ENCODE assay signal across 10 cellular contexts in genomic region chr12:51911788-51912711, GRCh38. TPM values are rescaled to one million over a fixed set of nuclear protein-coding genes. Genes with fewer than 3 reads are reported as not detected.
DNase-seq lines count a peak whose midpoint lies in the region; ATAC-seq and TF ChIP-seq lines count a peak whose summit lies in the region.
"Had no signal": no experiment of that assay in that cellular context is flagged by ENCODE, and none has a peak within 500 bp of the region (broad histone marks: within the 10 kb centered on the region; RNA-seq: fewer than 3 reads in every experiment).

No MANE protein-coding gene starts in this region.

- H3K9me3 Mint-ChIP-seq in stimulated activated effector memory CD8-positive, alpha-beta T cell treated with anti-CD3 and anti-CD28 coated beads, Interleukin-12 subunit alpha, Interleukin-12 subunit beta, amount 100 ng/mL, for 72 hours, result no peaks in the 10 kb centered on the region
- H3K9me3 Mint-ChIP-seq: activated naive CD4-positive, alpha-beta T cell treated with anti-CD3 and anti-CD28 coated beads for 36 hours had no signal

- H3K27me3 ChIP-seq in colonic mucosa, result no peaks in the 10 kb centered on the region
- peaks cover 12% of the 10 kb centered on the region for H3K27me3 ChIP-seq in lower lobe of right lung (ENCODE audit: low read depth)
- no peaks in the 10 kb centered on the region for H3K27me3 ChIP-seq in aorta (ENCODE audit: control insufficient read depth in 1 of 2, insufficient read depth in 2 of 2, low read length in 1 of 2)

- no peak overlapping the region for H3K4me3 Mint-ChIP-seq in stimulated activated effector memory CD8-positive, alpha-beta T cell treated with anti-CD3 and anti-CD28 coated beads, Interleukin-12 subunit alpha, Interleukin-12 subunit beta, amount 100 ng/mL, for 72 hours
- H3K4me3 Mint-ChIP-seq: activated naive CD4-positive, alpha-beta T cell treated with anti-CD3 and anti-CD28 coated beads for 36 hours had no signal

- H3K27ac ChIP-seq in colonic mucosa (peak overlapping the region; percentile 50), lower lobe of right lung (peak overlapping the region; percentile 92), aorta (ENCODE audit: low read depth in 1 of 2, low read length in 2 of 2) (no peak overlapping the region)

- H3K4me1 ChIP-seq in colonic mucosa (peaks cover 20% of the 10 kb centered on the region), lower lobe of right lung (peaks cover 87% of the 10 kb centered on the region), aorta (ENCODE audit: control insufficient read depth in 1 of 2, insufficient read depth in 2 of 2, low read length in 2 of 2) (no peaks in the 10 kb centered on the region)

- H3K36me3 ChIP-seq in colonic mucosa, result peaks cover 8% of the 10 kb centered on the region
- peaks cover 27% of the 10 kb centered on the region for H3K36me3 ChIP-seq in lower lobe of right lung
- no peaks in the 10 kb centered on the region for H3K36me3 ChIP-seq in aorta (ENCODE audit: control insufficient read depth in 1 of 2, insufficient read depth in 2 of 2, low read length in 1 of 2)

- peak; percentile 85 for DNase-seq in Right ventricle myocardium inferior (ENCODE audit: missing footprints)
- no peak for DNase-seq in cardiac septum (ENCODE audit: low spot score)
- DNase-seq in colonic mucosa, result peak; percentile 73
- peak; percentile 75 for DNase-seq in lower lobe of right lung
- DNase-seq in aorta, result peak; percentile 71 to 78
- no peak for DNase-seq in stimulated activated effector memory CD8-positive, alpha-beta T cell treated with anti-CD3 and anti-CD28 coated beads, Interleukin-12 subunit alpha, Interleukin-12 subunit beta, amount 100 ng/mL, for 72 hours (ENCODE audit: low spot score in 2 of 2)
- DNase-seq: activated naive CD4-positive, alpha-beta T cell treated with anti-CD3 and anti-CD28 coated beads for 36 hours had no signal

- no peak for TF ChIP-seq CTCF in colonic mucosa (IDR thresholded peaks at IDR 0.05)
- no peak for TF ChIP-seq CTCF in lower lobe of right lung (IDR thresholded peaks at IDR 0.05)

- H3K9me3 ChIP-seq in colonic mucosa (no peaks in the 10 kb centered on the region), lower lobe of right lung (no peaks in the 10 kb centered on the region), aorta (ENCODE audit: control insufficient read depth, low read length) (no peaks in the 10 kb centered on the region)

- peak overlapping the region; percentile 1 to 30 for H3K9ac ChIP-seq in colonic mucosa (ENCODE audit: low read depth in 2 of 2, low read length in 2 of 2)

- intact Hi-C loops in Right ventricle myocardium inferior (cut with DNase I) (no loop called here), cardiac septum (cut with DNase I) (no loop called here), colonic mucosa (cut with DNase I) (no loop called here), lower lobe of right lung (cut with DNase I) (loop anchor here (10.0 kb wide), 1 partner anchor 73 kb away; no protein-coding TSS in a partner anchor), aorta (cut with DNase I) (no loop called here)

- ATAC-seq in Right ventricle myocardium inferior (no peak), lower lobe of right lung (peak; percentile 71 to 79), aorta (ENCODE audit: low FRiP score) (peak; percentile 31), GM19351 (IDR thresholded peaks at IDR 0.05; ENCODE audit: unreplicated experiment) (no peak), GM21447 (IDR thresholded peaks at IDR 0.05; ENCODE audit: unreplicated experiment) (no peak)
- ATAC-seq in stimulated activated effector memory CD8-positive, alpha-beta T cell treated with anti-CD3 and anti-CD28 coated beads, Interleukin-12 subunit alpha, Interleukin-12 subunit beta, amount 100 ng/mL, for 72 hours, result no peak

- WGBS in aorta, 2 donors, result 68 to 74% methylated on average over 8 of the region's 8 CpGs

- no peaks in the 10 kb centered on the region for H3K4me1 Mint-ChIP-seq in stimulated activated effector memory CD8-positive, alpha-beta T cell treated with anti-CD3 and anti-CD28 coated beads, Interleukin-12 subunit alpha, Interleukin-12 subunit beta, amount 100 ng/mL, for 72 hours

- H3K36me3 Mint-ChIP-seq in stimulated activated effector memory CD8-positive, alpha-beta T cell treated with anti-CD3 and anti-CD28 coated beads, Interleukin-12 subunit alpha, Interleukin-12 subunit beta, amount 100 ng/mL, for 72 hours, result no peaks in the 10 kb centered on the region

- H3K27ac Mint-ChIP-seq in stimulated activated effector memory CD8-positive, alpha-beta T cell treated with anti-CD3 and anti-CD28 coated beads, Interleukin-12 subunit alpha, Interleukin-12 subunit beta, amount 100 ng/mL, for 72 hours, result no peak overlapping the region
- H3K27ac Mint-ChIP-seq: activated naive CD4-positive, alpha-beta T cell treated with anti-CD3 and anti-CD28 coated beads for 36 hours had no signal

- peak overlapping the region; percentile 4 for H3K4me3 ChIP-seq in colonic mucosa
- peak overlapping the region; percentile 65 for H3K4me3 ChIP-seq in lower lobe of right lung
- H3K4me3 ChIP-seq in aorta (ENCODE audit: low read length in 2 of 2), result no peak overlapping the region

RNA-seq across cellular contexts. Expression of gene ACVRL1, which starts 4.7 kb away (rescaled TPM):
- total RNA-seq in Right ventricle myocardium inferior (49.6 TPM), cardiac septum (31.1 TPM), colonic mucosa (100 to 1,000 TPM; 121 to 162 TPM), lower lobe of right lung (242 TPM), aorta (10 to 100 TPM; 53.6 to 96.9 TPM)
- polyA plus RNA-seq in aorta, result 10 to 100 TPM in 1 of 2 donors, 1 to 10 TPM in 1; 3.4 to 13.5 TPM
- total RNA-seq: activated naive CD4-positive, alpha-beta T cell treated with anti-CD3 and anti-CD28 coated beads for 36 hours; T-helper 1 cell treated with Interleukin-12 subunit alpha and Interleukin-12 subunit beta and Interleukin-4 antibody, amounts not matched to agents 30 ng/mL and 1 ng/mL, for 36 hours had no signal

RNA-seq across cellular contexts. Expression of gene ANKRD33, which starts 24.1 kb away (rescaled TPM):
- total RNA-seq in Right ventricle myocardium inferior (not detected), cardiac septum (not detected), colonic mucosa (not detected), lower lobe of right lung (not detected), aorta (under 1 TPM in 1 of 2 donors, not detected in 1; 0.54 TPM)
- not detected for polyA plus RNA-seq in aorta
- total RNA-seq: activated naive CD4-positive, alpha-beta T cell treated with anti-CD3 and anti-CD28 coated beads for 36 hours; T-helper 1 cell treated with Interleukin-12 subunit alpha and Interleukin-12 subunit beta and Interleukin-4 antibody, amounts not matched to agents 30 ng/mL and 1 ng/mL, for 36 hours had no signal

RNA-seq across cellular contexts. Expression of gene ACVR1B, which starts 39.4 kb away (rescaled TPM):
- 10.8 TPM for total RNA-seq in Right ventricle myocardium inferior
- total RNA-seq in cardiac septum, result 9.3 TPM
- 10 to 100 TPM; 56.0 to 63.0 TPM for total RNA-seq in colonic mucosa
- 34.9 TPM for total RNA-seq in lower lobe of right lung
- 10 to 100 TPM; 24.0 to 24.5 TPM for total RNA-seq in aorta
- polyA plus RNA-seq in aorta, result 1 to 10 TPM; 2.3 to 6.9 TPM

Comparison
In these comparisons a context has a peak if more than half of its experiments do, and no peak if none do; other contexts are left out.
1. DNase-seq: peak in Right ventricle myocardium inferior (single experiment), colonic mucosa (single experiment), lower lobe of right lung (single experiment) and aorta (2 of 2); none in cardiac septum (single experiment) and stimulated activated effector memory CD8-positive, alpha-beta T cell treated with anti-CD3 and anti-CD28 coated beads, Interleukin-12 subunit alpha, Interleukin-12 subunit beta, amount 100 ng/mL, for 72 hours (0 of 2).
2. ATAC-seq: peak in lower lobe of right lung (2 of 2) and aorta (single experiment); none in Right ventricle myocardium inferior (single experiment), GM19351 (single experiment), stimulated activated effector memory CD8-positive, alpha-beta T cell treated with anti-CD3 and anti-CD28 coated beads, Interleukin-12 subunit alpha, Interleukin-12 subunit beta, amount 100 ng/mL, for 72 hours (single experiment) and GM21447 (single experiment).
3. H3K27ac ChIP-seq: peak in colonic mucosa (single experiment) and lower lobe of right lung (single experiment); none in aorta (0 of 2).
4. H3K4me3 ChIP-seq: peak in colonic mucosa (single experiment) and lower lobe of right lung (single experiment); none in aorta (0 of 2).